Comparison of ENCODE assay signal across 1 cellular context in the genomic region with DNA sequence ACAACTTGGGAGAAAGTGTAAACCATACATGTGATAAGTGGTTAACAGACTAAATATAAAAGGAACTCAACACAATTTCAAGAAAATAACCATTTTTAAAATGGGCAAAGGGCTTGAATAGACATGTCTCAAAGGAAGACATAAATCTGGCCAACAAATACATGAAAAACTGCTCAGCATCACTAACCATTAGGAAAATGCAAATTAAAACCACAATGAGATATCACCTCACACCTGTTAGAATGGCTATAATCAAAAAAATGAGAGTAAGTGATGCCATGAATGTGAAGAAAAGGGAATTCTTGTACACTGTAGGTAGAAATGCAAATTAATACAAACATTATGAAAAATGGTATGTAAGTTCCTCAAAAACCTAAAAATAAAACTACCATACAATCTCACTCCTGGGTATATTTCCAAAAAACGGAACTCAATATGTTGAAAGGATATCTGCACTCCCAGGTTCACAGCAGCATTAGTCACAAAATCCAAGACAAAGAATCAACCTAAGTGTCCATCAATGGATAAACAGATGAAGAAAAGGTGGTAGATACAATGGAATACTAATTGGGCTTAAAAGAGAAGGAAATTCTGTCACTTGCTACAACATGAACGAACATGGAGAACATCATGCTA.
TF ChIP-seq lines count a peak whose summit lies in the region.

No MANE protein-coding gene starts in this region.

TF ChIP-seq in GM23338, 12 proteins besides CTCF, POLR2A, EP300 and RAD21 (continued from another document):
- TF ChIP-seq ZNF462 (CRISPR knock-in tag; IDR thresholded peaks at IDR 0.05), result no peak
- TF ChIP-seq, protein P1, sequence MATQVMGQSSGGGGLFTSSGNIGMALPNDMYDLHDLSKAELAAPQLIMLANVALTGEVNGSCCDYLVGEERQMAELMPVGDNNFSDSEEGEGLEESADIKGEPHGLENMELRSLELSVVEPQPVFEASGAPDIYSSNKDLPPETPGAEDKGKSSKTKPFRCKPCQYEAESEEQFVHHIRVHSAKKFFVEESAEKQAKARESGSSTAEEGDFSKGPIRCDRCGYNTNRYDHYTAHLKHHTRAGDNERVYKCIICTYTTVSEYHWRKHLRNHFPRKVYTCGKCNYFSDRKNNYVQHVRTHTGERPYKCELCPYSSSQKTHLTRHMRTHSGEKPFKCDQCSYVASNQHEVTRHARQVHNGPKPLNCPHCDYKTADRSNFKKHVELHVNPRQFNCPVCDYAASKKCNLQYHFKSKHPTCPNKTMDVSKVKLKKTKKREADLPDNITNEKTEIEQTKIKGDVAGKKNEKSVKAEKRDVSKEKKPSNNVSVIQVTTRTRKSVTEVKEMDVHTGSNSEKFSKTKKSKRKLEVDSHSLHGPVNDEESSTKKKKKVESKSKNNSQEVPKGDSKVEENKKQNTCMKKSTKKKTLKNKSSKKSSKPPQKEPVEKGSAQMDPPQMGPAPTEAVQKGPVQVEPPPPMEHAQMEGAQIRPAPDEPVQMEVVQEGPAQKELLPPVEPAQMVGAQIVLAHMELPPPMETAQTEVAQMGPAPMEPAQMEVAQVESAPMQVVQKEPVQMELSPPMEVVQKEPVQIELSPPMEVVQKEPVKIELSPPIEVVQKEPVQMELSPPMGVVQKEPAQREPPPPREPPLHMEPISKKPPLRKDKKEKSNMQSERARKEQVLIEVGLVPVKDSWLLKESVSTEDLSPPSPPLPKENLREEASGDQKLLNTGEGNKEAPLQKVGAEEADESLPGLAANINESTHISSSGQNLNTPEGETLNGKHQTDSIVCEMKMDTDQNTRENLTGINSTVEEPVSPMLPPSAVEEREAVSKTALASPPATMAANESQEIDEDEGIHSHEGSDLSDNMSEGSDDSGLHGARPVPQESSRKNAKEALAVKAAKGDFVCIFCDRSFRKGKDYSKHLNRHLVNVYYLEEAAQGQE (IDR thresholded peaks at IDR 0.05; ENCODE audit: unreplicated experiment), result no peak
